ENCODE assay signal across 1 cellular context in the genomic region with DNA sequence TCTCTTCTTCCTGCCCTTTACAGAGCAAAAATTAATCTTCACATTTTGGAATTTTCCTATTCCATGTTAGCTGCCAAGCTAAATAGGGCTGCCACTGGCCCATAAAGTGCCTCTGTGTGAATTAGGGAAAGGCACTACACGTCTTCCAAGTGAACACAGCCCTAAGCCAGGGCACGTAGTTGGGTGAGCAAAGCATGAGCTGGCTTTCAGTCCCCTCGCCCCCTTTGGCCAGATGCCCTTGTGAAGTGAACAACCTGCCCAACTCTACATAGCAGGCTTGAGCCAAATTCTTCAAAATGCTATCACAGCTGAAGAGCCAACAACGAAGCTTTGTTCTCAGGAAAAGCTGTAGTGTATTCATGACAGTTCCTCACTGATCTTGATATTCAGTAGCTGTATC.
TF ChIP-seq lines count a peak whose summit lies in the region.

No MANE protein-coding gene starts in this region.

TF ChIP-seq in SK-N-SH, 30 proteins besides CTCF, POLR2A, EP300 and RAD21 (continued from another document):
- no peak for TF ChIP-seq RCOR1 (IDR thresholded peaks at IDR 0.05; ENCODE audit: low read length)
- no peak for TF ChIP-seq TCF12 (IDR thresholded peaks at IDR 0.05)
- TF ChIP-seq ELF1 (IDR thresholded peaks at IDR 0.05) = no peak
- TF ChIP-seq JUND (IDR thresholded peaks at IDR 0.05) = no peak
- no peak for TF ChIP-seq FOXJ3 (CRISPR knock-in tag; IDR thresholded peaks at IDR 0.05)
- no peak for TF ChIP-seq TEAD4 (IDR thresholded peaks at IDR 0.05; ENCODE audit: borderline replicate concordance, insufficient read depth)
- TF ChIP-seq POLR2AphosphoS5 (IDR thresholded peaks at IDR 0.05; ENCODE audit: low read depth, low read length) = no peak
